In the genomic region with DNA sequence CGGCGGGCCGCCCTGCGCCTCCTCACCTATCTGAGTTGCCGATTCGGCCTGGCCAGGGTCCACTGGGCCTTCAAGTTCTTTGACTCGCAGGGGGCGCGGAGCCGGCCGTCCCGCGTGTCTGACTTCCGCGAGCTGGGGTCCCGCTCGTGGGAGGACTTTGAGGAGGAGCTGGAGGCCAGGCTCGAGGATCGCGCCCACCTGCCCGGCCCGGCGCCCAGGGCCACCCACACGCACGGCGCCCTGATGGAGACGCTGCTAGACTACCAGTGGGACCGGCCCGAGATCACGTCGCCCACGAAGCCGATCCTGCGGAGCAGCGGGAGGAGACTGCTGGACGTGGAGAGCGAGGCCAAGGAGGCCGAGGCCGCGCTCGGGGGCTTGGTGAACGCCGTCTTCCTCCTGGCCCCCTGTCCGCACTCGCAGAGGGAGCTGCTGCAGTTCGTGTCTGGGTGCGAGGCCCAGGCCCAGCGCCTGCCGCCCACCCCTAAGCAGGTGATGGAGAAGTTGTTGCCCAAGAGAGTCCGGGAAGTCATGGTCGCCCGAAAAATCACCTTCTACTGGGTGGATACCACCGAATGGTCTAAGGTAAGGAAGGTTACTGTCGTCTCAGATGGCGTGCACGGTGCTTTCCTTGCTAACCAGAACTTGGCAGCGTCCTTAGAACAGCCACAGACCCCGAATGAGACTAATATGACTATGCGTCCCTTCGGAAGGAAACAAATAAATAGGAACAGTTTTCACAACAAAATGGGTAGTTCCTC, we compare ENCODE assay signal across 8 cellular contexts. TPM values are rescaled to one million over a fixed set of nuclear protein-coding genes. Genes with fewer than 3 reads are reported as not detected.
DNase-seq lines count a peak whose midpoint lies in the region; ATAC-seq and TF ChIP-seq lines count a peak whose summit lies in the region.

No MANE protein-coding gene starts in this region.

- H3K36me3 ChIP-seq in right atrium auricular region: no peaks in the 10 kb centered on the region

- H3K27ac ChIP-seq in right atrium auricular region (no peak overlapping the region), skin epidermis (peak overlapping the region in 9 of 21 experiments; percentile 5 to 65 (median 46))

- H3K4me1 ChIP-seq in right atrium auricular region: peaks cover 0 to 11% of the 10 kb centered on the region in 2 donors

- H3K9me3 ChIP-seq in right atrium auricular region: no peaks in the 10 kb centered on the region

- peaks cover 46% of the 10 kb centered on the region for H3K36me3 Mint-ChIP-seq in activated T-cell treated with anti-CD3 and anti-CD28 coated beads, Interleukin-2, amount 50 U/mL, for 24 hours (ENCODE audit: low read depth)

- peak overlapping the region; percentile 79 for H3K27ac Mint-ChIP-seq in activated T-cell treated with anti-CD3 and anti-CD28 coated beads, Interleukin-2, amount 50 U/mL, for 24 hours

- DNase-seq in D341Med (ENCODE audit: low spot score) (peak; percentile 46), right atrium auricular region (ENCODE audit: low spot score) (no peak), H4 (ENCODE audit: low spot score) (no peak), NCI-H2029 (lab: John Stamatoyannopoulos, UW) (no peak)
- no peak for DNase-seq in activated T-cell treated with anti-CD3 and anti-CD28 coated beads, Interleukin-2, amount 50 U/mL, for 24 hours

- peaks cover 12% of the 10 kb centered on the region for H3K27me3 Mint-ChIP-seq in activated T-cell treated with anti-CD3 and anti-CD28 coated beads, Interleukin-2, amount 50 U/mL, for 24 hours

- H3K4me1 Mint-ChIP-seq in activated T-cell treated with anti-CD3 and anti-CD28 coated beads, Interleukin-2, amount 50 U/mL, for 24 hours (ENCODE audit: low read depth): peaks cover 23% of the 10 kb centered on the region

- H3K4me3 Mint-ChIP-seq in activated T-cell treated with anti-CD3 and anti-CD28 coated beads, Interleukin-2, amount 50 U/mL, for 24 hours: peak overlapping the region; percentile 91

- H3K4me3 ChIP-seq in right atrium auricular region (peak overlapping the region; percentile 52 to 79), skin epidermis (peak overlapping the region; percentile 60 to 98 (median 86))

- peak; percentile 24 for ATAC-seq in GM19455 (IDR thresholded peaks at IDR 0.05; ENCODE audit: unreplicated experiment)
- peak; percentile 5 for ATAC-seq in HG03565 (IDR thresholded peaks at IDR 0.05; ENCODE audit: unreplicated experiment)

- H3K9me3 Mint-ChIP-seq in activated T-cell treated with anti-CD3 and anti-CD28 coated beads, Interleukin-2, amount 50 U/mL, for 24 hours: no peaks in the 10 kb centered on the region

- TF ChIP-seq CTCF in right atrium auricular region (IDR thresholded peaks at IDR 0.05): no peak

- H3K27me3 ChIP-seq in right atrium auricular region: no peaks in the 10 kb centered on the region

RNA-seq across cellular contexts. Expression of a gene that starts 0.6 kb away (rescaled TPM):
- not detected for total RNA-seq in right atrium auricular region
- 5.1 and 5.3 TPM in 2 replicates for total RNA-seq in H4 (2014; rRNA removed; shearing (Covaris generic))
